In the genomic region with DNA sequence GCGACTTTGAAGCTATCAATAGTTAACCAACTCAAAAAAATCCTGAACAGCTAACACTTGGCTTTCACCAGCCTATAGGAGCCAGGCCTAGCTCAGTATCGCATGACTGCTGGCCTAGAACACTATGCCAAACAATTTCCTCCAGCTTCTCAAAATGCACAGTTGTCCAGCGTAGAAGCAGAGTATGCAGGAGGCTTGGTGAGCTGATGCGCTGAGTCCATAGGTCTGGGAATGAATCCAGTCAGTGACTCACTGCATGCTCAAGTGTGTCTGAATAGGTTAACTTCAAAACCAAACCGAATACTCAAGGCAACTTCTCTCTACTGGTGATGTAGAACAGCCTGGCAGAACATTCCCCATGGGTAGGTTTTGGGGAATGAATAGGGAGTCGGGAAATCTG, we compare ENCODE assay signal across 8 cellular contexts.
A peak's percentile ranks its signal among the peaks of the same experiment; 100 is the strongest.
DNase-seq lines count a peak whose midpoint lies in the region; ATAC-seq and TF ChIP-seq lines count a peak whose summit lies in the region.
"Not testable (repeated sequence)": the region's sequence is repeated elsewhere in the genome, so short reads cannot be mapped to it uniquely, and the experiment has no call there.

No MANE protein-coding gene starts in this region.

- H3K9me3 ChIP-seq in GM23248 (ENCODE audit: low read depth); adipocyte (ENCODE audit: control insufficient read depth, low read length); lower lobe of right lung: not testable (repeated sequence)

- not testable (repeated sequence) for H3K4me2 ChIP-seq in GM23248 (ENCODE audit: unreplicated experiment)

- peak overlapping the region; percentile 54 for H3K27ac ChIP-seq in GM23248
- not testable (repeated sequence) for H3K27ac ChIP-seq in lower lobe of right lung

- ATAC-seq in lower lobe of right lung, result peak; percentile 71 to 73

- H3K27me3 ChIP-seq in GM23248 (replicated peaks; ENCODE audit: insufficient read depth); adipocyte (replicated peaks; ENCODE audit: control insufficient read depth, insufficient read depth, low read length); lower lobe of right lung (ENCODE audit: low read depth): not testable (repeated sequence)

- DNase-seq in AG04449 (ENCODE audit: low read depth, low spot score) (peak; percentile 77), GM23248 (peak; percentile 81), NCI-H226 (peak; percentile 67), adipocyte (ENCODE audit: low read depth) (peak; percentile 82), dedifferentiated amniotic fluid mesenchymal stem cell (ENCODE audit: extremely low spot score) (peak; percentile 82), fibroblast of the conjunctiva (ENCODE audit: low read depth) (peak; percentile 83), retinal pigment epithelial cell (ENCODE audit: low read depth) (peak; percentile 81)
- not testable (repeated sequence) for DNase-seq in lower lobe of right lung

- not testable (repeated sequence) for TF ChIP-seq CTCF in AG04449 (IDR thresholded peaks at IDR 0.05; ENCODE audit: insufficient read depth, low read length, missing control alignments); lower lobe of right lung (IDR thresholded peaks at IDR 0.05); retinal pigment epithelial cell (conservative IDR thresholded peaks at IDR 0.05; ENCODE audit: low read depth, low read length)

- POLR2A ChIA-PET in AG04449 (lab: Yijun Ruan, JAX), result not testable (repeated sequence)

- not testable (repeated sequence) for H4K20me1 ChIP-seq in GM23248 (ENCODE audit: insufficient read depth)

- in situ Hi-C loops in GM23248 (cut with MboI), result not testable (repeated sequence)

- CTCF ChIA-PET in AG04449 (lab: Yijun Ruan, JAX), result not testable (repeated sequence)

- intact Hi-C loops in lower lobe of right lung (cut with DNase I), result not testable (repeated sequence)

- not testable (repeated sequence) for H3F3A ChIP-seq in GM23248 (ENCODE audit: insufficient read depth)

- H3K4me1 ChIP-seq in GM23248 (ENCODE audit: insufficient read depth), result peaks cover 15% of the 10 kb centered on the region
- not testable (repeated sequence) for H3K4me1 ChIP-seq in adipocyte (ENCODE audit: control insufficient read depth, insufficient read depth, low read length); lower lobe of right lung

- H2AFZ ChIP-seq in GM23248, result not testable (repeated sequence)

- WGBS in GM23248 (ENCODE audit: low coverage in 1 of 2, low lambda C conversion rate in 2 of 2, missing lambda C conversion rate in 2 of 2), 2 experiments, result 14 to 17% methylated on average over 6 of the region's 6 CpGs

- not testable (repeated sequence) for H3K36me3 ChIP-seq in GM23248 (ENCODE audit: low read depth); adipocyte (ENCODE audit: control insufficient read depth, insufficient read depth, low read length, severe bottlenecking); lower lobe of right lung

- not testable (repeated sequence) for H3K79me2 ChIP-seq in GM23248 (ENCODE audit: insufficient read depth)

- H3K4me3 ChIP-seq in AG04449 (ENCODE audit: low read depth, low read length); GM23248; adipocyte (ENCODE audit: low read length); lower lobe of right lung; retinal pigment epithelial cell (ENCODE audit: low read length): not testable (repeated sequence)

- H3K9ac ChIP-seq in GM23248; adipocyte (ENCODE audit: low read length): not testable (repeated sequence)

- H3K9me2 ChIP-seq in GM23248 (ENCODE audit: insufficient read depth), result not testable (repeated sequence)
